In genomic region chr6:118921084-118921483, GRCh38 we compare ENCODE assay signal across 17 cellular contexts. TPM values are rescaled to one million over a fixed set of nuclear protein-coding genes. Genes with fewer than 3 reads are reported as not detected.
A peak's percentile ranks its signal among the peaks of the same experiment; 100 is the strongest.
DNase-seq lines count a peak whose midpoint lies in the region; ATAC-seq, FAIRE-seq and TF ChIP-seq lines count a peak whose summit lies in the region.
"Had no signal": no experiment of that assay in that cellular context is flagged by ENCODE, and none has a peak within 500 bp of the region (broad histone marks: within the 10 kb centered on the region; RNA-seq: fewer than 3 reads in every experiment).

No MANE protein-coding gene starts in this region.

- H3K27me3 Mint-ChIP-seq in CD4-positive, CD25-positive, alpha-beta regulatory T cell, result no peaks in the 10 kb centered on the region

- no peak overlapping the region for H3K4me2 ChIP-seq in GM12878 (ENCODE audit: control insufficient read depth, insufficient read depth)
- H3K4me2 ChIP-seq: BLaER1 had no signal

- WGBS in GM12878 (ENCODE audit: insufficient coverage, insufficient replicate concordance, low lambda C conversion rate, missing lambda C conversion rate), result 100% methylated on average over 1 of the region's 1 CpG

- no peaks in the 10 kb centered on the region for H4K20me1 ChIP-seq in GM12878 (ENCODE audit: control insufficient read depth, insufficient read depth)
- H4K20me1 ChIP-seq: BLaER1 had no signal

- POLR2A ChIA-PET in GM12878 (lab: Charles Lee), result interaction anchor here (1.0 kb wide), 1 partner anchor 18 kb away, joined by 3 read pairs; no protein-coding TSS in a partner anchor

- H3K4me1 Mint-ChIP-seq in CD4-positive, CD25-positive, alpha-beta regulatory T cell, result peaks cover 5 to 20% (median 10%) of the 10 kb centered on the region in 4 donors
- H3K4me1 Mint-ChIP-seq: CD14-positive monocyte, H9 had no signal

- no peaks in the 10 kb centered on the region for H3K9me3 ChIP-seq in CD4-positive, CD25-positive, alpha-beta regulatory T cell (ENCODE audit: control insufficient read depth in 2 of 2, low read length in 2 of 2)
- H3K9me3 ChIP-seq in GM12878 (replicated peaks; ENCODE audit: control insufficient read depth, insufficient read depth, low read length), result no peaks in the 10 kb centered on the region
- H3K9me3 ChIP-seq: BLaER1 had no signal

- peaks cover 52% of the 10 kb centered on the region for H3K36me3 Mint-ChIP-seq in CD4-positive, CD25-positive, alpha-beta regulatory T cell

- DNase-seq in CD4-positive, CD25-positive, alpha-beta regulatory T cell, result no peak
- no peak for DNase-seq in GM12878 (ENCODE audit: low read depth, low spot score)
- DNase-seq in caudate nucleus (lab: John Stamatoyannopoulos, UW), result no peak
- no peak for DNase-seq in glomerular visceral epithelial cell (ENCODE audit: extremely low spot score)
- DNase-seq in activated CD4-positive, alpha-beta T cell treated with anti-CD3 and anti-CD28 coated beads, Interleukin-2, amount 50 U/mL, for 1 hour, result no peak
- DNase-seq: 8988T; Calu3; CD8-positive, alpha-beta T cell; H9; KG1 had no signal

- in situ Hi-C loops in GM12878 (cut with MboI), result no loop called here

- H3K27ac ChIP-seq in CD4-positive, CD25-positive, alpha-beta regulatory T cell (ENCODE audit: insufficient read depth, low read length, poor library complexity, severe bottlenecking), result no peak overlapping the region
- H3K27ac ChIP-seq in GM12878 (ENCODE audit: control insufficient read depth, insufficient read depth), result no peak overlapping the region
- H3K27ac ChIP-seq in caudate nucleus (ENCODE audit: low read depth, low read length), result no peak overlapping the region
- H3K27ac ChIP-seq: BLaER1 had no signal

- RAD21 ChIA-PET in GM12878 (lab: Charles Lee; ENCODE audit: unreplicated experiment), result no interaction called here

- no peak overlapping the region for H3K4me3 ChIP-seq in CD4-positive, CD25-positive, alpha-beta regulatory T cell (ENCODE audit: low read depth, low read length)
- no peak overlapping the region for H3K4me3 ChIP-seq in GM12878
- H3K4me3 ChIP-seq: BLaER1 had no signal

- no peaks in the 10 kb centered on the region for H3K9me3 Mint-ChIP-seq in CD4-positive, CD25-positive, alpha-beta regulatory T cell
- H3K9me3 Mint-ChIP-seq: CD14-positive monocyte; CD8-positive, alpha-beta T cell; H9 had no signal

- H2AFZ ChIP-seq in GM12878 (ENCODE audit: control insufficient read depth, low read depth, low read length), result no peak overlapping the region

- TF ChIP-seq RAD21 in GM12878 (IDR thresholded peaks at IDR 0.05; ENCODE audit: insufficient read depth, low read depth, low read length), result no peak

- no peak for TF ChIP-seq POLR2A in GM12878 (IDR thresholded peaks at IDR 0.05; ENCODE audit: low read depth, low read length)

- CTCF ChIA-PET in GM12878 (lab: Yijun Ruan, JAX), result no interaction called here

- H3K4me1 ChIP-seq in CD4-positive, CD25-positive, alpha-beta regulatory T cell (ENCODE audit: control insufficient read depth, insufficient read depth, low read length, poor library complexity, severe bottlenecking), result no peaks in the 10 kb centered on the region
- H3K4me1 ChIP-seq in GM12878 (ENCODE audit: control insufficient read depth, insufficient read depth, low read length), result no peaks in the 10 kb centered on the region
- H3K4me1 ChIP-seq: BLaER1 had no signal

- peak overlapping the region in 2 of 3 donors; percentile 35 to 54 for H3K27ac Mint-ChIP-seq in CD4-positive, CD25-positive, alpha-beta regulatory T cell
- H3K27ac Mint-ChIP-seq: CD8-positive, alpha-beta T cell; H9 had no signal

- BruUV-seq in GM12878 (replicated peaks; lab: Mats Ljungman, UMichigan), result no TSS peak

- H3K27me3 ChIP-seq in CD4-positive, CD25-positive, alpha-beta regulatory T cell (ENCODE audit: control insufficient read depth, insufficient read depth, low read length), result no peaks in the 10 kb centered on the region
- no peaks in the 10 kb centered on the region for H3K27me3 ChIP-seq in GM12878 (replicated peaks in 1 of 2; ENCODE audit: control insufficient read depth in 2 of 2, insufficient read depth in 2 of 2, low read length in 1 of 2)
- H3K27me3 ChIP-seq: BLaER1 had no signal

- no peak for TF ChIP-seq CTCF in GM12878 (IDR thresholded peaks at IDR 0.05 in 2 of 3, conservative IDR thresholded peaks at IDR 0.05 in 1 of 3; ENCODE audit: control insufficient read depth in 2 of 3, extremely low read depth in 1 of 3, insufficient read depth in 1 of 3, low read depth in 3 of 3, low read length in 3 of 3)

- ATAC-seq in CD4-positive, CD25-positive, alpha-beta regulatory T cell (ENCODE audit: low read depth in 2 of 2), result no peak
- ATAC-seq in GM19351 (IDR thresholded peaks at IDR 0.05; ENCODE audit: unreplicated experiment), result peak; percentile 73
- ATAC-seq in HG02938 (IDR thresholded peaks at IDR 0.05; ENCODE audit: unreplicated experiment), result peak; percentile 57
- ATAC-seq in GM12878, result peak; percentile 69
- no peak for ATAC-seq in HG02623 (IDR thresholded peaks at IDR 0.05; ENCODE audit: unreplicated experiment)
- ATAC-seq: CD8-positive, alpha-beta T cell had no signal

- no peak overlapping the region for H3K9ac ChIP-seq in GM12878 (ENCODE audit: control insufficient read depth, insufficient read depth, low read length)
- H3K9ac ChIP-seq: BLaER1 had no signal

- H3K36me3 ChIP-seq in CD4-positive, CD25-positive, alpha-beta regulatory T cell (ENCODE audit: control insufficient read depth, insufficient read depth, low read length), result peaks cover 70% of the 10 kb centered on the region
- H3K36me3 ChIP-seq in GM12878 (ENCODE audit: control insufficient read depth in 2 of 2, insufficient read depth in 2 of 2, low read length in 1 of 2), result peaks cover 2 to 25% of the 10 kb centered on the region in 2 experiments

- no peak overlapping the region for H3K4me3 Mint-ChIP-seq in CD4-positive, CD25-positive, alpha-beta regulatory T cell
- H3K4me3 Mint-ChIP-seq: CD14-positive monocyte; CD8-positive, alpha-beta T cell; H9 had no signal

- no peak for FAIRE-seq in GM12878 (lab: Jason Lieb, UNC)
- FAIRE-seq: G401.6, H1 had no signal

- SMC1A ChIA-PET in GM12878 (lab: Charles Lee; ENCODE audit: uncharacterized antibody, unreplicated experiment), result interaction anchor here (2.3 to 3.3 kb wide), 2 partner anchors 8 to 25 kb away, joined by 7 to 13 read pairs; no protein-coding TSS in a partner anchor

- TF ChIP-seq EP300 in GM12878 (IDR thresholded peaks at IDR 0.05; ENCODE audit: borderline replicate concordance in 1 of 2, control insufficient read depth in 1 of 2, low read depth in 2 of 2, low read length in 2 of 2), result no peak

- H3K79me2 ChIP-seq in GM12878 (ENCODE audit: control insufficient read depth, insufficient read depth, low read length), result no peaks in the 10 kb centered on the region

- intact Hi-C loops in GM12878 (cut with micrococcal nuclease; ENCODE audit: unreplicated experiment), result no loop called here

TF ChIP-seq in GM12878, 131 proteins besides CTCF, POLR2A, EP300 and RAD21:
- TF ChIP-seq NFIC (IDR thresholded peaks at IDR 0.05; ENCODE audit: low read depth, low read length), result no peak
- peak; percentile 59 for TF ChIP-seq MTA2 (IDR thresholded peaks at IDR 0.05; ENCODE audit: low read depth)
- peak; percentile 36 for TF ChIP-seq RUNX3 (IDR thresholded peaks at IDR 0.05; ENCODE audit: low read length)
- peak; percentile 33; the same call in 1 of the 2 replicates for TF ChIP-seq BCL11A (IDR thresholded peaks at IDR 0.05; ENCODE audit: low read depth, low read length)
- TF ChIP-seq SMAD5 (IDR thresholded peaks at IDR 0.05; ENCODE audit: low read depth), result no peak

RNA-seq across cellular contexts. Expression of gene MCM9, which starts 13.9 kb away (rescaled TPM):
- total RNA-seq in CD4-positive, CD25-positive, alpha-beta regulatory T cell, result 57.3 TPM
- polyA plus RNA-seq in CD4-positive, CD25-positive, alpha-beta regulatory T cell, result 10 to 100 TPM; 18.5 to 24.2 (median 20.5) TPM
- total RNA-seq in GM12878 (2013; cell fraction: nucleolus; rRNA removed), result 54.2 and 62.2 TPM in 2 replicates
- total RNA-seq in GM12878 (2014; rRNA removed) (9.8 and 11.2 TPM in 2 replicates), GM12878 (2014; rRNA removed; fragmentation: Illumina TruSeq; extraction: Trizol) (10.0 and 10.5 TPM in 2 replicates), GM12878 (2021) (11.4 and 11.7 TPM in 2 replicates)
- 5.3 TPM for polyA plus RNA-seq in GM12878 (2011; ENCODE audit: low read depth)
- polyA plus RNA-seq in GM12878 (2011; rRNA removed) (7.3 and 10.5 TPM in 2 replicates), GM12878 (2014; fragmentation: Illumina TruSeq; extraction: Trizol) (9.2 and 9.7 TPM in 2 replicates), GM12878 (2014; fragmentation: Nextera tagmentation; extraction: Ambion mirVana) (1 to 10 TPM; 3.4 to 4.1 TPM), GM12878 (2014; rRNA removed) (7.6 and 8.9 TPM in 2 replicates), GM12878 (2016; fragmentation: Nextera tagmentation; extraction: Ambion mirVana) (10 to 100 TPM; 15.8 to 18.5 TPM)
- polyA plus RNA-seq in GM12878 (2011; cell fraction: cytosol; rRNA removed), result 3.0 and 4.6 TPM in 2 replicates
- polyA plus RNA-seq in GM12878 (2011; cell fraction: nucleus; rRNA removed), result 15.8 and 18.9 TPM in 2 replicates
- 6.2 and 8.4 TPM in 2 replicates for polyA plus RNA-seq in GM12878 (2012)
- polyA minus RNA-seq in GM12878 (2011; rRNA and poly(A)+ RNA removed), result 14.3 and 15.5 TPM in 2 replicates
- polyA minus RNA-seq in GM12878 (2011; cell fraction: cytosol; rRNA and poly(A)+ RNA removed), result 1.9 and 4.4 TPM in 2 replicates
- polyA minus RNA-seq in GM12878 (2011; cell fraction: nucleus; rRNA and poly(A)+ RNA removed), result 23.6 and 37.4 TPM in 2 replicates

RNA-seq across cellular contexts. Expression of gene ASF1A, which starts 27.1 kb away (rescaled TPM):
- 30.2 TPM for total RNA-seq in CD4-positive, CD25-positive, alpha-beta regulatory T cell
- polyA plus RNA-seq in CD4-positive, CD25-positive, alpha-beta regulatory T cell, result 10 to 100 TPM; 69.7 to 81.8 (median 71.8) TPM
- 11.9 and 12.6 TPM in 2 replicates for total RNA-seq in GM12878 (2013; cell fraction: nucleolus; rRNA removed)
- total RNA-seq in GM12878 (2014; rRNA removed) (34.7 and 42.2 TPM in 2 replicates), GM12878 (2014; rRNA removed; fragmentation: Illumina TruSeq; extraction: Trizol) (34.0 and 35.7 TPM in 2 replicates), GM12878 (2021) (37.2 and 41.1 TPM in 2 replicates)
- polyA plus RNA-seq in GM12878 (2011; ENCODE audit: low read depth), result 6.2 TPM
- polyA plus RNA-seq in GM12878 (2011; rRNA removed) (25.8 and 39.0 TPM in 2 replicates), GM12878 (2014; fragmentation: Illumina TruSeq; extraction: Trizol) (28.3 and 35.5 TPM in 2 replicates), GM12878 (2014; fragmentation: Nextera tagmentation; extraction: Ambion mirVana) (10 to 100 TPM; 25.3 to 26.0 TPM), GM12878 (2014; rRNA removed) (21.4 and 23.7 TPM in 2 replicates), GM12878 (2016; fragmentation: Nextera tagmentation; extraction: Ambion mirVana) (100 to 1,000 TPM in 1 of 2 experiments, 10 to 100 TPM in 1; 92.8 to 103 TPM)
- 6.7 and 9.5 TPM in 2 replicates for polyA plus RNA-seq in GM12878 (2011; cell fraction: cytosol; rRNA removed)
- 9.9 and 11.9 TPM in 2 replicates for polyA plus RNA-seq in GM12878 (2011; cell fraction: nucleus; rRNA removed)
- polyA plus RNA-seq in GM12878 (2012), result 12.4 and 12.8 TPM in 2 replicates
- polyA minus RNA-seq in GM12878 (2011; rRNA and poly(A)+ RNA removed), result 7.1 and 10.8 TPM in 2 replicates
- 6.5 and 9.6 TPM in 2 replicates for polyA minus RNA-seq in GM12878 (2011; cell fraction: cytosol; rRNA and poly(A)+ RNA removed)
- 7.9 and 12.1 TPM in 2 replicates for polyA minus RNA-seq in GM12878 (2011; cell fraction: nucleus; rRNA and poly(A)+ RNA removed)

Comparison
In these comparisons a context has a peak if more than half of its experiments do, and no peak if none do; other contexts are left out.
1. ATAC-seq: peak in GM19351 (single experiment), HG02938 (single experiment) and GM12878 (single experiment); none in CD4-positive, CD25-positive, alpha-beta regulatory T cell (0 of 2) and HG02623 (single experiment).